19 cellular contexts compared by ENCODE assay signal in genomic region chr7:149729586-149729982, GRCh38. TPM values are rescaled to one million over a fixed set of nuclear protein-coding genes. Genes with fewer than 3 reads are reported as not detected.
"Had no signal": no experiment of that assay in that cellular context is flagged by ENCODE, and none has a peak within 500 bp of the region (broad histone marks: within the 10 kb centered on the region; RNA-seq: fewer than 3 reads in every experiment).

No MANE protein-coding gene starts in this region.

- H3K27me3 ChIP-seq: body of pancreas, testis, upper lobe of left lung had no signal

- H3K4me1 ChIP-seq: body of pancreas, parathyroid adenoma, testis had no signal

- DNase-seq: activated CD4-positive, alpha-beta T cell treated with anti-CD3 and anti-CD28 coated beads, Interleukin-2, amount 50 U/mL, for 4 hours; activated gamma-delta T cell treated with Interleukin-2 at 50 U/mL for 16 hours; activated naive CD8-positive, alpha-beta T cell treated with anti-CD3 and anti-CD28 coated beads for 36 hours; activated T-cell treated with anti-CD3 and anti-CD28 coated beads, Interleukin-2, amount 50 U/mL, for 72 hours; central memory CD4-positive, alpha-beta T cell; cortex of kidney; effector CD4-positive, alpha-beta T cell; mammary epithelial cell; stimulated activated CD4-positive, alpha-beta T cell treated with anti-CD3 and anti-CD28 coated beads, Interleukin-15, amount 100 ng/mL, for 24 hours; stimulated activated CD4-positive, alpha-beta T cell treated with anti-CD3 and anti-CD28 coated beads, Interleukin-2, amount 100 ng/mL, for 48 hours; stimulated activated naive CD8-positive, alpha-beta T cell treated with anti-CD3 and anti-CD28 coated beads, Interleukin-15, amount 100 ng/mL, for 72 hours; SW 1271; T-helper 2 cell; testis had no signal

- H3K9me3 ChIP-seq: body of pancreas, testis, upper lobe of left lung had no signal

- ATAC-seq: activated T-cell treated with anti-CD3 and anti-CD28 coated beads, Interleukin-2, amount 50 U/mL, for 72 hours; body of pancreas; stimulated activated naive CD8-positive, alpha-beta T cell treated with anti-CD3 and anti-CD28 coated beads, Interleukin-15, amount 100 ng/mL, for 72 hours had no signal

- H3K4me3 ChIP-seq: body of pancreas, skin epidermis, testis, upper lobe of left lung had no signal

- H3K27ac ChIP-seq: body of pancreas, parathyroid adenoma, skin epidermis, testis, upper lobe of left lung had no signal

RNA-seq across cellular contexts. Expression of gene ZNF467, which starts 43.8 kb away (rescaled TPM):
- total RNA-seq: activated CD8-positive, alpha-beta memory T cell treated with anti-CD3 and anti-CD28 coated beads for 36 hours had no signal
